12 cellular contexts compared by ENCODE assay signal in the genomic region with DNA sequence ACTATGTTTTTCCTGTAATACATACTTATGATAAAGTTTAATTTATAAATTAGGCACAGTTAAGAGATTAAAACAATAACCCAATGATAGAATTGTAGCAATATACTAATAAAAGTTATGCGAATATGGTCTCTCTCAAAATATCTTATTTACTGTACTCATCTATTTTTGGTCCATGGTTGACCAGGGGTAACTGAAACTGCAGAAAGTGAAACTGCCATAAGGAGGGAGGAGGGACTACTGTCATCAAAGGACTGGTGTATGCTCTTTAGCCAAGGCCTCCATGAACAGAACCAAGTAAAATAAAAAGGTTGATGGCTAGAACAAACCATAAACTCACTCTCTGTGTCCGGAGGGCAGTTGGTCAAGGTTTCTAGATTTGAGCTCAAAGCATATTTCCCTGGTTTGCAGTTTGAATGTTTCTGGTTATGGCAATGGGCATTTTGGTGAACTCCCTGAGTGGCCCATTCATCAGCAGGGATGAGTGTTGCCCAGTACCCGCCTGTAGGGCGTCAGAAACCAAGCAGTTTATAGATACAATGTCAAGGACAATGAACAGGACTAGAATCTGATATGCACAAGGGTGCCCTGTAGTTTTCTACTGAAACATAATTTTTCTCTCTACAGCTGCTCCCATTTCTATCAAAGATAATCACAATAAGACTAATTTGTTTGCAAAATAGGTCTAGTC. TPM values are rescaled to one million over a fixed set of nuclear protein-coding genes. Genes with fewer than 3 reads are reported as not detected.
DNase-seq lines count a peak whose midpoint lies in the region; ATAC-seq and TF ChIP-seq lines count a peak whose summit lies in the region.
"Had no signal": no experiment of that assay in that cellular context is flagged by ENCODE, and none has a peak within 500 bp of the region (broad histone marks: within the 10 kb centered on the region; RNA-seq: fewer than 3 reads in every experiment).

No MANE protein-coding gene starts in this region.

- H3K9me3 Mint-ChIP-seq in stimulated activated memory B cell treated with anti-CD40 and anti-IgM and Interleukin-4, amounts not matched to agents 10 μg/mL and 1 μg/mL and 100 μg/mL, for 72 hours = no peaks in the 10 kb centered on the region

- H3K27me3 ChIP-seq in adrenal gland = no peaks in the 10 kb centered on the region
- no peaks in the 10 kb centered on the region for H3K27me3 ChIP-seq in brain microvascular endothelial cell (replicated peaks)
- H3K27me3 ChIP-seq: tibial artery had no signal

- TF ChIP-seq CTCF in HEK293 (tag by site-specific recombination; IDR thresholded peaks at IDR 0.05) (no peak), adrenal gland (IDR thresholded peaks at IDR 0.05) (no peak), brain microvascular endothelial cell (IDR thresholded peaks at IDR 0.05; ENCODE audit: low read depth, low read length, missing control alignments) (no peak)

- in situ Hi-C loops in brain microvascular endothelial cell (cut with HindIII; ENCODE audit: low pct_ligation_motif_present, low sequenced_read_pairs) = no loop called here

- no peak overlapping the region for H3K4me3 Mint-ChIP-seq in stimulated activated memory B cell treated with anti-CD40 and anti-IgM and Interleukin-4, amounts not matched to agents 10 μg/mL and 1 μg/mL and 100 μg/mL, for 72 hours
- H3K4me3 Mint-ChIP-seq: nephron had no signal

- POLR2A ChIA-PET in HEK293 (lab: Yijun Ruan, JAX) = no interaction called here

- intact Hi-C loops in adrenal gland (cut with DNase I) = no loop called here

- no peaks in the 10 kb centered on the region for H3K27me3 Mint-ChIP-seq in stimulated activated memory B cell treated with anti-CD40 and anti-IgM and Interleukin-4, amounts not matched to agents 10 μg/mL and 1 μg/mL and 100 μg/mL, for 72 hours

- peaks cover 56% of the 10 kb centered on the region for H3K4me1 Mint-ChIP-seq in stimulated activated memory B cell treated with anti-CD40 and anti-IgM and Interleukin-4, amounts not matched to agents 10 μg/mL and 1 μg/mL and 100 μg/mL, for 72 hours

- H3K9me3 ChIP-seq in HEK293 (ENCODE audit: control insufficient read depth, insufficient read depth, low read depth, low read length) (no peaks in the 10 kb centered on the region), adrenal gland (replicated peaks in 1 of 3) (no peaks in the 10 kb centered on the region)
- H3K9me3 ChIP-seq: tibial artery had no signal

- peaks cover 32% of the 10 kb centered on the region for H3K4me1 ChIP-seq in HEK293 (ENCODE audit: control insufficient read depth, insufficient read depth, low read length)
- H3K4me1 ChIP-seq in adrenal gland (replicated peaks in 1 of 2) = peaks cover 0 to 36% of the 10 kb centered on the region in 2 donors

- 61 to 76% (median 65%) methylated on average over 4 of the region's 4 CpGs for WGBS in adrenal gland, 4 donors

- H3K27ac Mint-ChIP-seq in stimulated activated memory B cell treated with anti-CD40 and anti-IgM and Interleukin-4, amounts not matched to agents 10 μg/mL and 1 μg/mL and 100 μg/mL, for 72 hours = peak overlapping the region; percentile 49
- H3K27ac Mint-ChIP-seq: nephron had no signal

- peaks cover 20% of the 10 kb centered on the region for H3K36me3 Mint-ChIP-seq in stimulated activated memory B cell treated with anti-CD40 and anti-IgM and Interleukin-4, amounts not matched to agents 10 μg/mL and 1 μg/mL and 100 μg/mL, for 72 hours

- H3K27ac ChIP-seq in HEK293 (ENCODE audit: extremely low read depth, low read depth, low read length) (no peak overlapping the region), adrenal gland (no peak overlapping the region), brain microvascular endothelial cell (no peak overlapping the region)
- H3K27ac ChIP-seq: tibial artery had no signal

- CTCF ChIA-PET in HEK293 (lab: Yijun Ruan, JAX) = no interaction called here

- H3K36me3 ChIP-seq in HEK293 (ENCODE audit: control insufficient read depth in 2 of 2, insufficient read depth in 1 of 2, low read length in 2 of 2) (no peaks in the 10 kb centered on the region), adrenal gland (replicated peaks in 1 of 2) (no peaks in the 10 kb centered on the region), brain microvascular endothelial cell (replicated peaks) (no peaks in the 10 kb centered on the region)
- H3K36me3 ChIP-seq: tibial artery had no signal

- no peak overlapping the region for H3K4me3 ChIP-seq in HEK293 (ENCODE audit: low read depth, low read length)
- H3K4me3 ChIP-seq in adrenal gland = no peak overlapping the region
- H3K4me3 ChIP-seq in brain microvascular endothelial cell (ENCODE audit: low read depth, low read length) = no peak overlapping the region
- H3K4me3 ChIP-seq: tibial artery had no signal

- no peak for TF ChIP-seq POLR2A in adrenal gland (IDR thresholded peaks at IDR 0.05)

- ATAC-seq in GM19035 (IDR thresholded peaks at IDR 0.05; ENCODE audit: unreplicated experiment) (peak; percentile 97), HG03432 (IDR thresholded peaks at IDR 0.05; ENCODE audit: unreplicated experiment) (peak; percentile 96)
- ATAC-seq in stimulated activated memory B cell treated with anti-CD40 and anti-IgM and Interleukin-4, amounts not matched to agents 10 μg/mL and 1 μg/mL and 100 μg/mL, for 72 hours = peak; percentile 76

- DNase-seq in adrenal gland (no peak), brain microvascular endothelial cell (no peak)
- no peak for DNase-seq in stimulated activated CD8-positive, alpha-beta memory T cell treated with anti-CD3 and anti-CD28 coated beads, Interleukin-4, amount 100 ng/mL, for 48 hours
- DNase-seq: activated gamma-delta T cell treated with Interleukin-2 at 50 U/mL for 16 hours; NCI-H226; stimulated activated CD4-positive, alpha-beta T cell treated with anti-CD3 and anti-CD28 coated beads, Interleukin-4, amount 100 ng/mL, for 1 hour; tibial artery had no signal

TF ChIP-seq in HEK293, 187 proteins besides CTCF, POLR2A, EP300 and RAD21:
- TF ChIP-seq ZFP41 (tag by site-specific recombination; IDR thresholded peaks at IDR 0.05; ENCODE audit: borderline replicate concordance) = no peak
- no peak for TF ChIP-seq ZNF785 (tag by site-specific recombination; IDR thresholded peaks at IDR 0.05)
- TF ChIP-seq, protein P1, sequence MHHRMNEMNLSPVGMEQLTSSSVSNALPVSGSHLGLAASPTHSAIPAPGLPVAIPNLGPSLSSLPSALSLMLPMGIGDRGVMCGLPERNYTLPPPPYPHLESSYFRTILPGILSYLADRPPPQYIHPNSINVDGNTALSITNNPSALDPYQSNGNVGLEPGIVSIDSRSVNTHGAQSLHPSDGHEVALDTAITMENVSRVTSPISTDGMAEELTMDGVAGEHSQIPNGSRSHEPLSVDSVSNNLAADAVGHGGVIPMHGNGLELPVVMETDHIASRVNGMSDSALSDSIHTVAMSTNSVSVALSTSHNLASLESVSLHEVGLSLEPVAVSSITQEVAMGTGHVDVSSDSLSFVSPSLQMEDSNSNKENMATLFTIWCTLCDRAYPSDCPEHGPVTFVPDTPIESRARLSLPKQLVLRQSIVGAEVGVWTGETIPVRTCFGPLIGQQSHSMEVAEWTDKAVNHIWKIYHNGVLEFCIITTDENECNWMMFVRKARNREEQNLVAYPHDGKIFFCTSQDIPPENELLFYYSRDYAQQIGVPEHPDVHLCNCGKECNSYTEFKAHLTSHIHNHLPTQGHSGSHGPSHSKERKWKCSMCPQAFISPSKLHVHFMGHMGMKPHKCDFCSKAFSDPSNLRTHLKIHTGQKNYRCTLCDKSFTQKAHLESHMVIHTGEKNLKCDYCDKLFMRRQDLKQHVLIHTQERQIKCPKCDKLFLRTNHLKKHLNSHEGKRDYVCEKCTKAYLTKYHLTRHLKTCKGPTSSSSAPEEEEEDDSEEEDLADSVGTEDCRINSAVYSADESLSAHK (tag by site-specific recombination; IDR thresholded peaks at IDR 0.05) = peak; percentile 73
- TF ChIP-seq ZNF19 (tag by site-specific recombination; IDR thresholded peaks at IDR 0.05; ENCODE audit: low read depth) = no peak
TF ChIP-seq in HEK293: peak in this region for 1.

RNA-seq across cellular contexts. Expression of a gene that starts 19.8 kb away (rescaled TPM):
- 10 to 100 TPM; 17.8 to 52.1 (median 25.3) TPM for total RNA-seq in adrenal gland
- polyA plus RNA-seq in adrenal gland = 10 to 100 TPM in 2 of 3 donors, 1 to 10 TPM in 1; 7.1 to 15.7 (median 10.5) TPM
